In the genomic region with DNA sequence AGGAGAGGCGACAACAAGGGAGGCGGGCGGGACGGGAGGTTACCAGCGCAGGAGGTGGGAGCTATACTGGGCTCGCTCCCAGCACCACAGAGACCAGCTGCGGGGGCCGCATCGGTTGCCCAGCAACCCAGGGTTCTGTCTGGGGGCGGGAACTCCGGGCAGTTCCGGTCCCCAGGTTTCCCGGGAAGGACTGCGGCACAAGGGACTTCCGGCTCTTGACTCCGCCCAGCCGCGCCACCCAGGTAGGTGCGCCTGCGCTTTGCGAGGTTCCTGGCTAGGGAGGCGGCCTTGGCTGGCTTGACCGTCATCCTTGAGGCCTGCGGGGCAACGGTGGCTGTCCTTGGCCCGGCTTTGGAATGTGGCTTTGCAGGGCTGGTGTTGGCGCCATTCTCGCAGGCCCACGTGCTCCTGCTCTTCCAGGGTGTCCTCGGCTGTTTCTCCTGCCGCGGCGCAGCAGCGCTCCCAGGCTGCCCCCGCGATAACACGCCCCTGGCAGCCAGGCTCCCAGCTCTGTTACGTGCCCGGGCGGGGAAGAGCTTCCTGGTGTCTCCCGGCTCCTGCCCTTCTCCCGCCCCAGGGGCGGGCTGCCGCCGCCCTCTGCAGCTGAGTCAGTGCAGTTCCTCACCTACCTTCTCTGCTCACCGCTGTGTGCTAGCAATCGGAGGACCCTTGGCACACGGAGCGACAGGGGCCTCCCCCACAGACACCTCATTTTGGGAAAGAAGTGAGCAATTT, we compare ENCODE assay signal across 8 cellular contexts. TPM values are rescaled to one million over a fixed set of nuclear protein-coding genes. Genes with fewer than 3 reads are reported as not detected.
DNase-seq lines count a peak whose midpoint lies in the region; ATAC-seq, FAIRE-seq and TF ChIP-seq lines count a peak whose summit lies in the region.

TSS of gene RSPH3 (minus strand) at position 534 of the 735 bp plus-strand sequence. CDS start 652 bp downstream, outside the sequence.

- H3K36me3 ChIP-seq in HUES48 (ENCODE audit: control insufficient read depth, insufficient read depth, low read length) (no peaks in the 10 kb centered on the region), NT2/D1 (ENCODE audit: insufficient read depth, insufficient read length, low read length) (no peaks in the 10 kb centered on the region)

- H3K4me3 Mint-ChIP-seq in endothelial cell (ENCODE audit: unreplicated experiment) (peak within 1 kb of the TSS; percentile 98), mesothelial cell of epicardium (peak within 1 kb of the TSS; percentile 96)

- peaks cover 11% of the 10 kb centered on the region for H3K4me1 ChIP-seq in HUES48 (ENCODE audit: control insufficient read depth, insufficient read depth, low read length)
- no peaks in the 10 kb centered on the region for H3K4me1 ChIP-seq in NT2/D1 (ENCODE audit: insufficient read depth, insufficient read length)

- peak within 1 kb of the TSS; percentile 99 for H3K27ac ChIP-seq in HUES48 (ENCODE audit: low read depth, low read length)

- FAIRE-seq in D721Med (lab: Jason Lieb, UNC), result no peak

- H3K27me3 ChIP-seq in HUES48 (ENCODE audit: control insufficient read depth, insufficient read depth, low read length) (no peaks in the 10 kb centered on the region), NT2/D1 (ENCODE audit: insufficient read depth, insufficient read length) (no peaks in the 10 kb centered on the region)

- H3K9me3 Mint-ChIP-seq in endothelial cell (ENCODE audit: unreplicated experiment) (no peaks in the 10 kb centered on the region), mesothelial cell of epicardium (no peaks in the 10 kb centered on the region)

- ATAC-seq in GM21423 (IDR thresholded peaks at IDR 0.05; ENCODE audit: unreplicated experiment), result peak; percentile 95

- TF ChIP-seq CTCF in D721Med (IDR thresholded peaks at IDR 0.05; ENCODE audit: insufficient read depth, missing control alignments) (no peak), endothelial cell (IDR thresholded peaks at IDR 0.05; ENCODE audit: unreplicated experiment) (no peak), mesothelial cell of epicardium (IDR thresholded peaks at IDR 0.05; ENCODE audit: unreplicated experiment) (no peak)

- peak within 1 kb of the TSS; percentile 93 for H3K4me3 ChIP-seq in HUES48 (ENCODE audit: low read depth, low read length)
- peak within 1 kb of the TSS; percentile 64 for H3K4me3 ChIP-seq in NT2/D1 (ENCODE audit: insufficient read length, low read depth)

- H3K4me1 Mint-ChIP-seq in endothelial cell (ENCODE audit: unreplicated experiment) (peaks cover 27% of the 10 kb centered on the region), mesothelial cell of epicardium (peaks cover 10% of the 10 kb centered on the region)

- no peaks in the 10 kb centered on the region for H3K9me3 ChIP-seq in HUES48 (ENCODE audit: control insufficient read depth, insufficient read depth, low read length)
- no peaks in the 10 kb centered on the region for H3K9me3 ChIP-seq in NT2/D1 (ENCODE audit: insufficient read depth, low read length)

- H3K27ac Mint-ChIP-seq in endothelial cell (ENCODE audit: unreplicated experiment) (peak within 1 kb of the TSS; percentile 90), mesothelial cell of epicardium (peak within 1 kb of the TSS; percentile 98)

- H3K27me3 Mint-ChIP-seq in endothelial cell (ENCODE audit: unreplicated experiment) (no peaks in the 10 kb centered on the region), mesothelial cell of epicardium (ENCODE audit: low read depth) (no peaks in the 10 kb centered on the region)

- H3K36me3 Mint-ChIP-seq in endothelial cell (ENCODE audit: low read depth, unreplicated experiment) (peaks cover 3% of the 10 kb centered on the region), mesothelial cell of epicardium (peaks cover 9% of the 10 kb centered on the region)

- DNase-seq in D721Med (ENCODE audit: insufficient read length, low spot score) (peak; percentile 84), NT2/D1 (ENCODE audit: low read depth, low spot score) (peak; percentile 89), endothelial cell (ENCODE audit: low spot score) (peak; percentile 81), mesothelial cell of epicardium (ENCODE audit: low spot score in 2 of 2, unreplicated experiment in 2 of 2) (peak; percentile 81 to 92)
- DNase-seq in activated CD8-positive, alpha-beta memory T cell treated with anti-CD3 and anti-CD28 coated beads, Interleukin-2, amount 50 U/mL, for 4 hours, result peak; percentile 91
- peak; percentile 84 to 88 for DNase-seq in stimulated activated CD8-positive, alpha-beta memory T cell treated with anti-CD3 and anti-CD28 coated beads, Interleukin-15, amount 100 ng/mL, for 4 hours (ENCODE audit: low read depth in 2 of 2)

- H3K9ac ChIP-seq in HUES48 (ENCODE audit: low read depth, low read length) (peak within 1 kb of the TSS; percentile 86), NT2/D1 (ENCODE audit: insufficient read length, low read depth) (peak within 1 kb of the TSS; percentile 89)

RNA-seq across cellular contexts. Expression of gene RSPH3, which starts in this region (rescaled TPM):
- total RNA-seq in endothelial cell (ENCODE audit: unreplicated experiment), result 4.4 TPM
- total RNA-seq in mesothelial cell of epicardium, result 9.1 to 10.6 TPM (median 9.3 TPM) in 3 replicates

Comparison
In these comparisons a context has a peak if more than half of its experiments do, and no peak if none do; other contexts are left out.
1. Peak in every context shown above with its lines: DNase-seq, ATAC-seq, H3K4me3 ChIP-seq and H3K27ac ChIP-seq.